In genomic region chr21:20971296-20971921, GRCh38 we compare ENCODE assay signal across 9 cellular contexts. TPM values are rescaled to one million over a fixed set of nuclear protein-coding genes. Genes with fewer than 3 reads are reported as not detected.
A peak's percentile ranks its signal among the peaks of the same experiment; 100 is the strongest.
DNase-seq lines count a peak whose midpoint lies in the region; ATAC-seq, FAIRE-seq and TF ChIP-seq lines count a peak whose summit lies in the region.
"Had no signal": no experiment of that assay in that cellular context is flagged by ENCODE, and none has a peak within 500 bp of the region (broad histone marks: within the 10 kb centered on the region; RNA-seq: fewer than 3 reads in every experiment).

No MANE protein-coding gene starts in this region.

- H3K4me3 ChIP-seq in bronchial epithelial cell (ENCODE audit: low read depth, low read length) (no peak overlapping the region), HepG2 (replicated peaks in 1 of 3; ENCODE audit: insufficient read depth in 1 of 3, low read depth in 2 of 3, low read length in 3 of 3) (no peak overlapping the region)
- H3K4me3 ChIP-seq: ovary had no signal

- no peak for FAIRE-seq in bronchial epithelial cell (lab: Jason Lieb, UNC)
- FAIRE-seq in HepG2 (lab: Jason Lieb, UNC) = no peak

- no peaks in the 10 kb centered on the region for H3K4me1 ChIP-seq in HepG2 (ENCODE audit: insufficient read depth, low read length)

- TF ChIP-seq CTCF in bronchial epithelial cell (IDR thresholded peaks at IDR 0.05; ENCODE audit: insufficient read depth, low read length, severe bottlenecking) (peak; percentile 26), HepG2 (CRISPR knock-in tag; IDR thresholded peaks at IDR 0.05) (peak; percentile 16; the same call in 1 of the 2 replicates)

- DNase-seq in DMS53 treated with DMSO at 0.1 percent for 48 hours (lab: John Stamatoyannopoulos, UW; ENCODE audit: unreplicated experiment) (peak; percentile 9), HPDE6-E6E7 (ENCODE audit: extremely low spot score) (peak; percentile 20), NOMO-1 treated with DMSO at 0.1 percent for 48 hours (lab: John Stamatoyannopoulos, UW; ENCODE audit: unreplicated experiment) (peak; percentile 66), bronchial epithelial cell (ENCODE audit: low read depth) (peak; percentile 38), HepG2 (ENCODE audit: low spot score) (peak; percentile 18), activated T-cell treated with anti-CD3 and anti-CD28 coated beads for 4 hours (no peak)

- TF ChIP-seq EP300 in HepG2 (IDR thresholded peaks at IDR 0.05; ENCODE audit: low read depth in 2 of 2, low read length in 2 of 2) (no peak), HepG2 (CRISPR knock-in tag; IDR thresholded peaks at IDR 0.05; ENCODE audit: borderline replicate concordance) (no peak)

- CTCF ChIA-PET in HepG2 (lab: Yijun Ruan, JAX; ENCODE audit: low intra/inter-chr PET ratio, low total read pairs) = no interaction called here

- H4K20me1 ChIP-seq in HepG2 (ENCODE audit: insufficient read depth, low read length) = no peaks in the 10 kb centered on the region

- TF ChIP-seq RAD21 in HepG2 (CRISPR knock-in tag; IDR thresholded peaks at IDR 0.05) = no peak

- no peak for TF ChIP-seq POLR2A in HepG2 (IDR thresholded peaks at IDR 0.05; ENCODE audit: insufficient read depth in 1 of 2, low read depth in 2 of 2, low read length in 2 of 2)

- BruUV-seq in HepG2 (replicated peaks; lab: Mats Ljungman, UMichigan) = no TSS peak

- H3K27ac ChIP-seq in HepG2 (ENCODE audit: extremely low read length, insufficient read depth, low read length) = no peak overlapping the region
- H3K27ac ChIP-seq: ovary had no signal

- ATAC-seq in HepG2 (peak; percentile 45; the same call in 1 of the 3 replicates), HG02885 (IDR thresholded peaks at IDR 0.05; ENCODE audit: poor library complexity, unreplicated experiment) (no peak), GM19467 (IDR thresholded peaks at IDR 0.05; ENCODE audit: unreplicated experiment) (no peak)

- no peak overlapping the region for H3K9ac ChIP-seq in HepG2 (ENCODE audit: insufficient read depth, low read depth, low read length)

- WGBS in HepG2 (ENCODE audit: low lambda C conversion rate) = 1% methylated on average over 2 of the region's 2 CpGs

- H3K36me3 ChIP-seq in bronchial epithelial cell (ENCODE audit: control insufficient read depth, insufficient read depth, low read length) (no peaks in the 10 kb centered on the region), HepG2 (replicated peaks in 1 of 2; ENCODE audit: control insufficient read depth in 1 of 2, insufficient read depth in 2 of 2, low read length in 2 of 2) (no peaks in the 10 kb centered on the region)
- H3K36me3 ChIP-seq: ovary had no signal

- peaks cover 11% of the 10 kb centered on the region for H3K9me3 ChIP-seq in HepG2 (ENCODE audit: low read length)
- H3K9me3 ChIP-seq: ovary had no signal

- in situ Hi-C loops in HepG2 (cut with HindIII; ENCODE audit: extremely low pct_ligation_motif_present, low pct_unique_long_range_greater_than_20kb) = no loop called here

- H3K79me2 ChIP-seq in HepG2 (ENCODE audit: insufficient read depth, low read length) = no peaks in the 10 kb centered on the region

- POLR2A ChIA-PET in HepG2 (lab: Yijun Ruan, JAX) = no interaction called here

- no peaks in the 10 kb centered on the region for H3K27me3 ChIP-seq in bronchial epithelial cell (ENCODE audit: control insufficient read depth, insufficient read depth, low read length)
- H3K27me3 ChIP-seq in HepG2 (ENCODE audit: control insufficient read depth in 1 of 2, insufficient read depth in 2 of 2, low read length in 2 of 2) = no peaks in the 10 kb centered on the region
- H3K27me3 ChIP-seq: ovary had no signal

- H2AFZ ChIP-seq in HepG2 (ENCODE audit: low read length) = no peak overlapping the region

- intact Hi-C loops in HepG2 (cut with micrococcal nuclease; ENCODE audit: unreplicated experiment) = no loop called here

- no peak overlapping the region for H3K4me2 ChIP-seq in HepG2 (ENCODE audit: low read depth, low read length)

TF ChIP-seq in HepG2, 621 proteins besides CTCF, POLR2A, EP300 and RAD21:
- peak; percentile 20; the same call in 1 of the 2 replicates for TF ChIP-seq STAG1 (CRISPR knock-in tag; IDR thresholded peaks at IDR 0.05)
- no peak for TF ChIP-seq FIP1L1 (IDR thresholded peaks at IDR 0.05; ENCODE audit: borderline replicate concordance, insufficient read depth, low read depth, low read length)

RNA-seq across cellular contexts. Expression of gene NCAM2, which starts 26.8 kb away (rescaled TPM):
- total RNA-seq in bronchial epithelial cell (0.26 and 1.3 TPM in 2 replicates), HepG2 (2016; rRNA removed; fragmentation: Illumina TruSeq; extraction: Trizol) (not detected in 2 replicates)
- not detected in 2 replicates for total RNA-seq in HepG2 (2016; cell fraction: cytosol; rRNA removed; fragmentation: Illumina TruSeq; extraction: Trizol; ENCODE audit: low read depth)
- not detected in 2 replicates for total RNA-seq in HepG2 (2016; cell fraction: insoluble cytoplasmic fraction; rRNA removed; fragmentation: Illumina TruSeq; extraction: Trizol)
- total RNA-seq in HepG2 (2016; cell fraction: membrane; rRNA removed; fragmentation: Illumina TruSeq; extraction: Trizol) = not detected in 2 replicates
- total RNA-seq in HepG2 (2016; cell fraction: nucleus; rRNA removed; fragmentation: Illumina TruSeq; extraction: Trizol) = not detected in 2 replicates
- polyA plus RNA-seq in HepG2 (2011; rRNA removed) = not detected in 2 replicates
- polyA plus RNA-seq in HepG2 (2011; cell fraction: cytosol; rRNA removed) = not detected in 2 replicates
- not detected in 2 replicates for polyA plus RNA-seq in HepG2 (2011; cell fraction: nucleus; rRNA removed)
- polyA plus RNA-seq in HepG2 (2012) = not detected in 2 replicates
- not detected in 2 replicates for polyA plus RNA-seq in HepG2 (2016; cell fraction: cytosol; fragmentation: Illumina TruSeq; extraction: Trizol; ENCODE audit: low read depth)
- not detected in 2 replicates for polyA plus RNA-seq in HepG2 (2016; cell fraction: insoluble cytoplasmic fraction; fragmentation: Illumina TruSeq; extraction: Trizol; ENCODE audit: low read depth)
- not detected in 2 replicates for polyA plus RNA-seq in HepG2 (2016; cell fraction: membrane; fragmentation: Illumina TruSeq; extraction: Trizol; ENCODE audit: low read depth)
- polyA plus RNA-seq in HepG2 (2016; cell fraction: nucleus; fragmentation: Illumina TruSeq; extraction: Trizol; ENCODE audit: insufficient read depth, low read depth) = not detected in 2 replicates
- 0.21 TPM in 1 of 2 replicates, not detected in the other for polyA minus RNA-seq in HepG2 (2011; rRNA and poly(A)+ RNA removed; ENCODE audit: low replicate concordance)
- not detected in 2 replicates for polyA minus RNA-seq in HepG2 (2011; cell fraction: cytosol; rRNA and poly(A)+ RNA removed)
- polyA minus RNA-seq in HepG2 (2011; cell fraction: nucleus; rRNA and poly(A)+ RNA removed) = not detected in 2 replicates
